1 cellular context compared by ENCODE assay signal in the genomic region with DNA sequence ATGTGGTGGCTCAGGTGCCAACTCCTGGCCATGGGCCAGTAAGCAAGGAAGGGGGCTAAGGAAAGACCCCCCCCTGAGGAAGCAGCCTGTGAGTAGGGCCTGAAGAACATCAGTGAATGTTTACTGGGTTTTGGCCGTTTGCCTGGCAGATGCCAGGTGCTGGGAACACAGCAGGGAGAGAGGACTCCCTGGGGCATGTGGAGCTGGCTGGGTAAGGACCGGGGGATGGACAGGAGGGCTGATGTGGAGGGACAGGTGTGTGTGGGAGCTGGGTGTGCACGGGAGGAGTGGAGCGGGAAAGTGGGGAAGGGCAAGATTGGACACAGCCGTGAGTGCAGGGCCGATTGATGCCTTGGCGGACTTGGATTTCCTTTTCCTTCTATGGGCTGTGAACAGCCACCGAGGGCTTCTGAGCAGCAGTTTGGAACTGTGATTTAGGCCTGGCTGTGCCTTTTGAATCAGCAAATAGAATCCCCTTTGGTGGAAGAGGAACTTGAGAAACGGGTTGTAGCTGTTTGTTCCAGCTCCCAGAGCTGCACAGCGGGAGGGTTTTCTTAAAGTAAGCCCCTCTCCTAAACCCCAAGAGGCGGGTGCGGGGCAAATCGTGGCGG.
TF ChIP-seq lines count a peak whose summit lies in the region.

No MANE protein-coding gene starts in this region.

TF ChIP-seq in GM23338, 12 proteins besides CTCF, POLR2A, EP300 and RAD21 (continued from another document):
- TF ChIP-seq, protein P1, sequence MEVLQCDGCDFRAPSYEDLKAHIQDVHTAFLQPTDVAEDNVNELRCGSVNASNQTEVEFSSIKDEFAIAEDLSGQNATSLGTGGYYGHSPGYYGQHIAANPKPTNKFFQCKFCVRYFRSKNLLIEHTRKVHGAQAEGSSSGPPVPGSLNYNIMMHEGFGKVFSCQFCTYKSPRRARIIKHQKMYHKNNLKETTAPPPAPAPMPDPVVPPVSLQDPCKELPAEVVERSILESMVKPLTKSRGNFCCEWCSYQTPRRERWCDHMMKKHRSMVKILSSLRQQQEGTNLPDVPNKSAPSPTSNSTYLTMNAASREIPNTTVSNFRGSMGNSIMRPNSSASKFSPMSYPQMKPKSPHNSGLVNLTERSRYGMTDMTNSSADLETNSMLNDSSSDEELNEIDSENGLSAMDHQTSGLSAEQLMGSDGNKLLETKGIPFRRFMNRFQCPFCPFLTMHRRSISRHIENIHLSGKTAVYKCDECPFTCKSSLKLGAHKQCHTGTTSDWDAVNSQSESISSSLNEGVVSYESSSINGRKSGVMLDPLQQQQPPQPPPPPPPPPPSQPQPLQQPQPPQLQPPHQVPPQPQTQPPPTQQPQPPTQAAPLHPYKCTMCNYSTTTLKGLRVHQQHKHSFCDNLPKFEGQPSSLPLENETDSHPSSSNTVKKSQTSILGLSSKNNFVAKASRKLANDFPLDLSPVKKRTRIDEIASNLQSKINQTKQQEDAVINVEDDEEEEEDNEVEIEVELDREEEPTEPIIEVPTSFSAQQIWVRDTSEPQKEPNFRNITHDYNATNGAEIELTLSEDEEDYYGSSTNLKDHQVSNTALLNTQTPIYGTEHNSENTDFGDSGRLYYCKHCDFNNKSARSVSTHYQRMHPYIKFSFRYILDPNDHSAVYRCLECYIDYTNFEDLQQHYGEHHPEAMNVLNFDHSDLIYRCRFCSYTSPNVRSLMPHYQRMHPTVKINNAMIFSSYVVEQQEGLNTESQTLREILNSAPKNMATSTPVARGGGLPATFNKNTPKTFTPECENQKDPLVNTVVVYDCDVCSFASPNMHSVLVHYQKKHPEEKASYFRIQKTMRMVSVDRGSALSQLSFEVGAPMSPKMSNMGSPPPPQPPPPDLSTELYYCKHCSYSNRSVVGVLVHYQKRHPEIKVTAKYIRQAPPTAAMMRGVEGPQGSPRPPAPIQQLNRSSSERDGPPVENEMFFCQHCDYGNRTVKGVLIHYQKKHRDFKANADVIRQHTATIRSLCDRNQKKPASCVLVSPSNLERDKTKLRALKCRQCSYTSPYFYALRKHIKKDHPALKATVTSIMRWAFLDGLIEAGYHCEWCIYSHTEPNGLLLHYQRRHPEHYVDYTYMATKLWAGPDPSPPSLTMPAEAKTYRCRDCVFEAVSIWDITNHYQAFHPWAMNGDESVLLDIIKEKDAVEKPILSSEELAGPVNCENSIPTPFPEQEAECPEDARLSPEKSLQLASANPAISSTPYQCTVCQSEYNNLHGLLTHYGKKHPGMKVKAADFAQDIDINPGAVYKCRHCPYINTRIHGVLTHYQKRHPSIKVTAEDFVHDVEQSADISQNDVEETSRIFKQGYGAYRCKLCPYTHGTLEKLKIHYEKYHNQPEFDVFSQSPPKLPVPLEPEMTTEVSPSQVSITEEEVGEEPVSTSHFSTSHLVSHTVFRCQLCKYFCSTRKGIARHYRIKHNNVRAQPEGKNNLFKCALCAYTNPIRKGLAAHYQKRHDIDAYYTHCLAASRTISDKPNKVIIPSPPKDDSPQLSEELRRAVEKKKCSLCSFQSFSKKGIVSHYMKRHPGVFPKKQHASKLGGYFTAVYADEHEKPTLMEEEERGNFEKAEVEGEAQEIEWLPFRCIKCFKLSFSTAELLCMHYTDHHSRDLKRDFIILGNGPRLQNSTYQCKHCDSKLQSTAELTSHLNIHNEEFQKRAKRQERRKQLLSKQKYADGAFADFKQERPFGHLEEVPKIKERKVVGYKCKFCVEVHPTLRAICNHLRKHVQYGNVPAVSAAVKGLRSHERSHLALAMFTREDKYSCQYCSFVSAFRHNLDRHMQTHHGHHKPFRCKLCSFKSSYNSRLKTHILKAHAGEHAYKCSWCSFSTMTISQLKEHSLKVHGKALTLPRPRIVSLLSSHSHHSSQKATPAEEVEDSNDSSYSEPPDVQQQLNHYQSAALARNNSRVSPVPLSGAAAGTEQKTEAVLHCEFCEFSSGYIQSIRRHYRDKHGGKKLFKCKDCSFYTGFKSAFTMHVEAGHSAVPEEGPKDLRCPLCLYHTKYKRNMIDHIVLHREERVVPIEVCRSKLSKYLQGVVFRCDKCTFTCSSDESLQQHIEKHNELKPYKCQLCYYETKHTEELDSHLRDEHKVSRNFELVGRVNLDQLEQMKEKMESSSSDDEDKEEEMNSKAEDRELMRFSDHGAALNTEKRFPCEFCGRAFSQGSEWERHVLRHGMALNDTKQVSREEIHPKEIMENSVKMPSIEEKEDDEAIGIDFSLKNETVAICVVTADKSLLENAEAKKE (CRISPR knock-in tag; IDR thresholded peaks at IDR 0.05), result no peak
- TF ChIP-seq NANOG (IDR thresholded peaks at IDR 0.05; ENCODE audit: borderline replicate concordance), result no peak
- no peak for TF ChIP-seq EZH2phosphoT487 (IDR thresholded peaks at IDR 0.05; ENCODE audit: unreplicated experiment)
- TF ChIP-seq, protein P2, sequence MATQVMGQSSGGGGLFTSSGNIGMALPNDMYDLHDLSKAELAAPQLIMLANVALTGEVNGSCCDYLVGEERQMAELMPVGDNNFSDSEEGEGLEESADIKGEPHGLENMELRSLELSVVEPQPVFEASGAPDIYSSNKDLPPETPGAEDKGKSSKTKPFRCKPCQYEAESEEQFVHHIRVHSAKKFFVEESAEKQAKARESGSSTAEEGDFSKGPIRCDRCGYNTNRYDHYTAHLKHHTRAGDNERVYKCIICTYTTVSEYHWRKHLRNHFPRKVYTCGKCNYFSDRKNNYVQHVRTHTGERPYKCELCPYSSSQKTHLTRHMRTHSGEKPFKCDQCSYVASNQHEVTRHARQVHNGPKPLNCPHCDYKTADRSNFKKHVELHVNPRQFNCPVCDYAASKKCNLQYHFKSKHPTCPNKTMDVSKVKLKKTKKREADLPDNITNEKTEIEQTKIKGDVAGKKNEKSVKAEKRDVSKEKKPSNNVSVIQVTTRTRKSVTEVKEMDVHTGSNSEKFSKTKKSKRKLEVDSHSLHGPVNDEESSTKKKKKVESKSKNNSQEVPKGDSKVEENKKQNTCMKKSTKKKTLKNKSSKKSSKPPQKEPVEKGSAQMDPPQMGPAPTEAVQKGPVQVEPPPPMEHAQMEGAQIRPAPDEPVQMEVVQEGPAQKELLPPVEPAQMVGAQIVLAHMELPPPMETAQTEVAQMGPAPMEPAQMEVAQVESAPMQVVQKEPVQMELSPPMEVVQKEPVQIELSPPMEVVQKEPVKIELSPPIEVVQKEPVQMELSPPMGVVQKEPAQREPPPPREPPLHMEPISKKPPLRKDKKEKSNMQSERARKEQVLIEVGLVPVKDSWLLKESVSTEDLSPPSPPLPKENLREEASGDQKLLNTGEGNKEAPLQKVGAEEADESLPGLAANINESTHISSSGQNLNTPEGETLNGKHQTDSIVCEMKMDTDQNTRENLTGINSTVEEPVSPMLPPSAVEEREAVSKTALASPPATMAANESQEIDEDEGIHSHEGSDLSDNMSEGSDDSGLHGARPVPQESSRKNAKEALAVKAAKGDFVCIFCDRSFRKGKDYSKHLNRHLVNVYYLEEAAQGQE (IDR thresholded peaks at IDR 0.05; ENCODE audit: unreplicated experiment), result no peak
- no peak for TF ChIP-seq POLR2AphosphoS5 (IDR thresholded peaks at IDR 0.05; ENCODE audit: low read depth)
- no peak for TF ChIP-seq JUNB (IDR thresholded peaks at IDR 0.05; ENCODE audit: unreplicated experiment)
- TF ChIP-seq, protein P3, sequence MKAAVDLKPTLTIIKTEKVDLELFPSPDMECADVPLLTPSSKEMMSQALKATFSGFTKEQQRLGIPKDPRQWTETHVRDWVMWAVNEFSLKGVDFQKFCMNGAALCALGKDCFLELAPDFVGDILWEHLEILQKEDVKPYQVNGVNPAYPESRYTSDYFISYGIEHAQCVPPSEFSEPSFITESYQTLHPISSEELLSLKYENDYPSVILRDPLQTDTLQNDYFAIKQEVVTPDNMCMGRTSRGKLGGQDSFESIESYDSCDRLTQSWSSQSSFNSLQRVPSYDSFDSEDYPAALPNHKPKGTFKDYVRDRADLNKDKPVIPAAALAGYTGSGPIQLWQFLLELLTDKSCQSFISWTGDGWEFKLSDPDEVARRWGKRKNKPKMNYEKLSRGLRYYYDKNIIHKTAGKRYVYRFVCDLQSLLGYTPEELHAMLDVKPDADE (IDR thresholded peaks at IDR 0.05), result no peak
- TF ChIP-seq STAT1 (IDR thresholded peaks at IDR 0.05; ENCODE audit: unreplicated experiment), result no peak
- TF ChIP-seq ZNF331 (CRISPR knock-in tag; IDR thresholded peaks at IDR 0.05; ENCODE audit: low read depth), result no peak
- TF ChIP-seq ZNF114 (CRISPR knock-in tag; IDR thresholded peaks at IDR 0.05), result no peak
